In genomic region chr18:9581667-9582066, GRCh38 we compare ENCODE assay signal across 30 cellular contexts.
"Had no signal": no experiment of that assay in that cellular context is flagged by ENCODE, and none has a peak within 500 bp of the region (broad histone marks: within the 10 kb centered on the region; RNA-seq: fewer than 3 reads in every experiment).

No MANE protein-coding gene starts in this region.

- H3K4me1 ChIP-seq: ascending aorta, breast epithelium, colonic mucosa, esophagus muscularis mucosa, foreskin keratinocyte, gastrocnemius medialis had no signal

- H3K27ac ChIP-seq: ascending aorta, breast epithelium, cardiac muscle cell, colonic mucosa, esophagus muscularis mucosa, foreskin keratinocyte, gastrocnemius medialis, heart left ventricle, VCaP had no signal

- H3K4me1 Mint-ChIP-seq: activated B cell treated with CpG ODN at 0.5 μM for 24 hours; activated CD4-positive, alpha-beta T cell treated with anti-CD3 and anti-CD28 coated beads, Interleukin-2, amount 10 ng/mL, durations not matched to agents 24 days and 14 days; activated CD8-positive, alpha-beta memory T cell treated with anti-CD3 and anti-CD28 coated beads, Interleukin-2, amount 10 ng/mL, durations not matched to agents 7 days and 5 days; activated naive CD4-positive, alpha-beta T cell treated with anti-CD3 and anti-CD28 coated beads, Interleukin-2, amount 10 ng/mL, durations not matched to agents 7 days and 5 days; activated naive CD8-positive, alpha-beta T cell treated with anti-CD3 and anti-CD28 coated beads, Interleukin-2, amount 10 ng/mL, durations not matched to agents 7 days and 5 days had no signal

- H3K27me3 ChIP-seq: ascending aorta, breast epithelium, cardiac muscle cell, colonic mucosa, esophagus muscularis mucosa, foreskin keratinocyte, gastrocnemius medialis, heart left ventricle had no signal

- H3K9me3 ChIP-seq: ascending aorta, breast epithelium, colonic mucosa, esophagus muscularis mucosa, gastrocnemius medialis had no signal

- H3K27me3 Mint-ChIP-seq: activated B cell treated with CpG ODN at 0.5 μM for 24 hours; activated CD4-positive, alpha-beta memory T cell treated with anti-CD3 and anti-CD28 coated beads for 36 hours; activated CD4-positive, alpha-beta T cell treated with anti-CD3 and anti-CD28 coated beads, Interleukin-2, amount 10 ng/mL, durations not matched to agents 24 days and 14 days; activated CD8-positive, alpha-beta memory T cell treated with anti-CD3 and anti-CD28 coated beads, Interleukin-2, amount 10 ng/mL, durations not matched to agents 7 days and 5 days; activated naive CD4-positive, alpha-beta T cell treated with anti-CD3 and anti-CD28 coated beads, Interleukin-2, amount 10 ng/mL, durations not matched to agents 7 days and 5 days; activated naive CD8-positive, alpha-beta T cell treated with anti-CD3 and anti-CD28 coated beads, Interleukin-2, amount 10 ng/mL, durations not matched to agents 7 days and 5 days; brain had no signal

- ATAC-seq: activated CD4-positive, CD25-positive, alpha-beta regulatory T cell treated with anti-CD3 and anti-CD28 coated beads, Interleukin-2, amount 50 U/mL, for 24 hours; activated CD8-positive, alpha-beta memory T cell treated with anti-CD3 and anti-CD28 coated beads, Interleukin-2, amount 10 ng/mL, durations not matched to agents 7 days and 5 days; activated CD8-positive, alpha-beta T cell treated with anti-CD3 and anti-CD28 coated beads, Interleukin-2, amount 10 ng/mL, durations not matched to agents 7 days and 5 days; activated naive CD4-positive, alpha-beta T cell treated with anti-CD3 and anti-CD28 coated beads, Interleukin-2, amount 50 U/mL, for 72 hours; foreskin keratinocyte; gastrocnemius medialis; heart left ventricle had no signal

- DNase-seq: activated B cell treated with CpG ODN at 0.5 μM for 24 hours; activated CD4-positive, alpha-beta memory T cell treated with anti-CD3 and anti-CD28 coated beads for 36 hours; activated CD4-positive, alpha-beta T cell treated with anti-CD3 and anti-CD28 coated beads, Interleukin-2, amount 10 ng/mL, durations not matched to agents 24 days and 14 days; activated CD8-positive, alpha-beta memory T cell treated with anti-CD3 and anti-CD28 coated beads, Interleukin-2, amount 10 ng/mL, durations not matched to agents 7 days and 5 days; activated CD8-positive, alpha-beta memory T cell treated with anti-CD3 and anti-CD28 coated beads, Interleukin-2, amount 50 U/mL, for 4 hours; activated CD8-positive, alpha-beta T cell treated with anti-CD3 and anti-CD28 coated beads, Interleukin-2, amount 10 ng/mL, durations not matched to agents 7 days and 5 days; activated gamma-delta T cell; activated naive CD4-positive, alpha-beta T cell; activated naive CD4-positive, alpha-beta T cell treated with anti-CD3 and anti-CD28 coated beads, Interleukin-2, amount 10 ng/mL, durations not matched to agents 7 days and 5 days; activated naive CD8-positive, alpha-beta T cell treated with anti-CD3 and anti-CD28 coated beads, Interleukin-2, amount 10 ng/mL, durations not matched to agents 7 days and 5 days; activated T-cell treated with anti-CD3 and anti-CD28 coated beads, Interleukin-2, amount 50 U/mL, for 1 hour; activated T-cell treated with anti-CD3 and anti-CD28 coated beads, Interleukin-2, amount 50 U/mL, for 48 hours; central memory CD4-positive, alpha-beta T cell; cerebellar nuclear complex; colonic mucosa; effector CD8-positive, alpha-beta T cell; foreskin keratinocyte; gastrocnemius medialis; glutamatergic neuron; heart left ventricle; T-helper 2 cell had no signal

- H3K27ac Mint-ChIP-seq: activated B cell treated with CpG ODN at 0.5 μM for 24 hours; activated CD4-positive, alpha-beta memory T cell treated with anti-CD3 and anti-CD28 coated beads for 36 hours; activated CD4-positive, alpha-beta T cell treated with anti-CD3 and anti-CD28 coated beads, Interleukin-2, amount 10 ng/mL, durations not matched to agents 24 days and 14 days; activated CD8-positive, alpha-beta memory T cell treated with anti-CD3 and anti-CD28 coated beads, Interleukin-2, amount 10 ng/mL, durations not matched to agents 7 days and 5 days; activated CD8-positive, alpha-beta T cell treated with anti-CD3 and anti-CD28 coated beads, Interleukin-2, amount 10 ng/mL, durations not matched to agents 7 days and 5 days; activated naive CD4-positive, alpha-beta T cell treated with anti-CD3 and anti-CD28 coated beads, Interleukin-2, amount 10 ng/mL, durations not matched to agents 7 days and 5 days; activated naive CD4-positive, alpha-beta T cell treated with anti-CD3 and anti-CD28 coated beads, Interleukin-2, amount 50 U/mL, for 72 hours; activated naive CD8-positive, alpha-beta T cell treated with anti-CD3 and anti-CD28 coated beads, Interleukin-2, amount 10 ng/mL, durations not matched to agents 7 days and 5 days; activated T-helper 1 cell treated with anti-CD3 and anti-CD28 coated beads, Interleukin-12 subunit alpha, Interleukin-12 subunit beta, Interleukin-2, Interleukin-4 antibody, amounts not matched to agents 30 ng/mL and 10 ng/mL and 1 ng/mL, durations not matched to agents 14 hours and 24 hours and 36 hours; brain had no signal

- H3K36me3 ChIP-seq: breast epithelium had no signal

- H3K9me3 Mint-ChIP-seq: activated CD4-positive, alpha-beta memory T cell treated with anti-CD3 and anti-CD28 coated beads for 36 hours; activated naive CD4-positive, alpha-beta T cell treated with anti-CD3 and anti-CD28 coated beads, Interleukin-2, amount 10 ng/mL, durations not matched to agents 7 days and 5 days had no signal

- H3K4me3 Mint-ChIP-seq: activated B cell treated with CpG ODN at 0.5 μM for 24 hours; activated CD4-positive, alpha-beta memory T cell treated with anti-CD3 and anti-CD28 coated beads for 36 hours; activated CD4-positive, alpha-beta T cell treated with anti-CD3 and anti-CD28 coated beads, Interleukin-2, amount 10 ng/mL, durations not matched to agents 24 days and 14 days; activated CD8-positive, alpha-beta memory T cell treated with anti-CD3 and anti-CD28 coated beads, Interleukin-2, amount 10 ng/mL, durations not matched to agents 7 days and 5 days; activated CD8-positive, alpha-beta T cell treated with anti-CD3 and anti-CD28 coated beads, Interleukin-2, amount 10 ng/mL, durations not matched to agents 7 days and 5 days; activated naive CD4-positive, alpha-beta T cell treated with anti-CD3 and anti-CD28 coated beads, Interleukin-2, amount 10 ng/mL, durations not matched to agents 7 days and 5 days; activated naive CD8-positive, alpha-beta T cell treated with anti-CD3 and anti-CD28 coated beads, Interleukin-2, amount 10 ng/mL, durations not matched to agents 7 days and 5 days; activated T-helper 1 cell treated with anti-CD3 and anti-CD28 coated beads, Interleukin-12 subunit alpha, Interleukin-12 subunit beta, Interleukin-2, Interleukin-4 antibody, amounts not matched to agents 30 ng/mL and 10 ng/mL and 1 ng/mL, durations not matched to agents 14 hours and 24 hours and 36 hours; brain had no signal

- H3K4me3 ChIP-seq: ascending aorta, breast epithelium, cardiac muscle cell, colonic mucosa, esophagus muscularis mucosa, gastrocnemius medialis, heart left ventricle had no signal
